28 cellular contexts compared by ENCODE assay signal in genomic region chr1:25651036-25651640, GRCh38. TPM values are rescaled to one million over a fixed set of nuclear protein-coding genes. Genes with fewer than 3 reads are reported as not detected.
DNase-seq lines count a peak whose midpoint lies in the region; ATAC-seq, FAIRE-seq and TF ChIP-seq lines count a peak whose summit lies in the region.
"Had no signal": no experiment of that assay in that cellular context is flagged by ENCODE, and none has a peak within 500 bp of the region (broad histone marks: within the 10 kb centered on the region; RNA-seq: fewer than 3 reads in every experiment).

No MANE protein-coding gene starts in this region.

- H3K4me3 ChIP-seq in HepG2 (replicated peaks in 1 of 3; ENCODE audit: insufficient read depth in 1 of 3, low read depth in 2 of 3, low read length in 3 of 3): no peak overlapping the region
- no peak overlapping the region for H3K4me3 ChIP-seq in testis
- H3K4me3 ChIP-seq: A549, HAP-1, Peyer's patch, skin epidermis, stomach, transverse colon had no signal

- TF ChIP-seq EP300 in HepG2 (IDR thresholded peaks at IDR 0.05; ENCODE audit: low read depth in 2 of 2, low read length in 2 of 2) (no peak), HepG2 (CRISPR knock-in tag; IDR thresholded peaks at IDR 0.05; ENCODE audit: borderline replicate concordance) (no peak)

- H3K9me3 Mint-ChIP-seq in activated T-cell treated with anti-CD3 and anti-CD28 coated beads, Interleukin-2, amount 50 U/mL, for 24 hours: no peaks in the 10 kb centered on the region
- no peaks in the 10 kb centered on the region for H3K9me3 Mint-ChIP-seq in activated T-cell treated with anti-CD3 and anti-CD28 coated beads, Interleukin-2, amount 50 U/mL, for 4 hours
- H3K9me3 Mint-ChIP-seq: memory B cell had no signal

- intact Hi-C loops in HepG2 (cut with micrococcal nuclease; ENCODE audit: unreplicated experiment) (no loop called here), testis (cut with DNase I; ENCODE audit: low total_unique reads) (no loop called here)

- no peak overlapping the region for H3K27ac Mint-ChIP-seq in activated T-cell treated with anti-CD3 and anti-CD28 coated beads, Interleukin-2, amount 50 U/mL, for 24 hours
- H3K27ac Mint-ChIP-seq: memory B cell had no signal

- peaks cover 46% of the 10 kb centered on the region for H3K4me1 Mint-ChIP-seq in activated T-cell treated with anti-CD3 and anti-CD28 coated beads, Interleukin-2, amount 50 U/mL, for 24 hours (ENCODE audit: low read depth)
- H3K4me1 Mint-ChIP-seq in activated T-cell treated with anti-CD3 and anti-CD28 coated beads, Interleukin-2, amount 50 U/mL, for 4 hours (ENCODE audit: low read depth): peaks cover 34% of the 10 kb centered on the region
- H3K4me1 Mint-ChIP-seq: memory B cell had no signal

- no peak for ATAC-seq in activated T-cell treated with anti-CD3 and anti-CD28 coated beads, Interleukin-2, amount 50 U/mL, for 4 hours
- peak; percentile 44; the same call in 2 of the 3 replicates for ATAC-seq in HepG2
- ATAC-seq in HG02938 (IDR thresholded peaks at IDR 0.05; ENCODE audit: unreplicated experiment): no peak
- ATAC-seq: A549 had no signal

- peaks cover 2% of the 10 kb centered on the region for H3K36me3 Mint-ChIP-seq in activated T-cell treated with anti-CD3 and anti-CD28 coated beads, Interleukin-2, amount 50 U/mL, for 24 hours (ENCODE audit: low read depth)
- peaks cover 11% of the 10 kb centered on the region for H3K36me3 Mint-ChIP-seq in activated T-cell treated with anti-CD3 and anti-CD28 coated beads, Interleukin-2, amount 50 U/mL, for 4 hours (ENCODE audit: insufficient read depth)
- H3K36me3 Mint-ChIP-seq: memory B cell had no signal

- no peak overlapping the region for H3K9ac ChIP-seq in HepG2 (ENCODE audit: insufficient read depth, low read depth, low read length)

- no peak for TF ChIP-seq POLR2A in HepG2 (IDR thresholded peaks at IDR 0.05; ENCODE audit: insufficient read depth in 1 of 2, low read depth in 2 of 2, low read length in 2 of 2)
- no peak for TF ChIP-seq POLR2A in testis (IDR thresholded peaks at IDR 0.05)

- H2AFZ ChIP-seq in HepG2 (ENCODE audit: low read length): no peak overlapping the region

- WGBS in HepG2 (ENCODE audit: low lambda C conversion rate): 28% methylated on average over 4 of the region's 8 CpGs
- WGBS in testis, 2 donors: 95 to 97% methylated on average over 8 of the region's 8 CpGs

- no peaks in the 10 kb centered on the region for H4K20me1 ChIP-seq in HepG2 (ENCODE audit: insufficient read depth, low read length)

- no peak overlapping the region for H3K4me2 ChIP-seq in HepG2 (ENCODE audit: low read depth, low read length)
- H3K4me2 ChIP-seq: A549 had no signal

- no peak overlapping the region for H3K27ac ChIP-seq in HepG2 (ENCODE audit: extremely low read length, insufficient read depth, low read length)
- H3K27ac ChIP-seq in testis: no peak overlapping the region
- H3K27ac ChIP-seq: A549, Peyer's patch, skin epidermis, transverse colon had no signal

- no peaks in the 10 kb centered on the region for H3K27me3 Mint-ChIP-seq in activated T-cell treated with anti-CD3 and anti-CD28 coated beads, Interleukin-2, amount 50 U/mL, for 24 hours
- no peaks in the 10 kb centered on the region for H3K27me3 Mint-ChIP-seq in activated T-cell treated with anti-CD3 and anti-CD28 coated beads, Interleukin-2, amount 50 U/mL, for 4 hours (ENCODE audit: low read depth)

- no TSS peak for BruUV-seq in HepG2 (replicated peaks; lab: Mats Ljungman, UMichigan)

- H3K9me3 ChIP-seq in HepG2 (ENCODE audit: low read length): no peaks in the 10 kb centered on the region
- no peaks in the 10 kb centered on the region for H3K9me3 ChIP-seq in testis
- H3K9me3 ChIP-seq: A549, HAP-1, Peyer's patch, stomach, transverse colon had no signal

- no peak overlapping the region for H3K4me3 Mint-ChIP-seq in activated T-cell treated with anti-CD3 and anti-CD28 coated beads, Interleukin-2, amount 50 U/mL, for 24 hours
- no peak overlapping the region for H3K4me3 Mint-ChIP-seq in activated T-cell treated with anti-CD3 and anti-CD28 coated beads, Interleukin-2, amount 50 U/mL, for 4 hours
- H3K4me3 Mint-ChIP-seq: memory B cell had no signal

- CTCF ChIA-PET in HepG2 (lab: Yijun Ruan, JAX; ENCODE audit: low intra/inter-chr PET ratio, low total read pairs): no interaction called here

- in situ Hi-C loops in HepG2 (cut with HindIII; ENCODE audit: extremely low pct_ligation_motif_present, low pct_unique_long_range_greater_than_20kb): no loop called here

- POLR2A ChIA-PET in HepG2 (lab: Yijun Ruan, JAX): interaction anchor here (0.6 kb wide), 1 partner anchor 214 kb away, joined by 3 read pairs; no protein-coding TSS in a partner anchor

- no peak for TF ChIP-seq CTCF in HepG2 (CRISPR knock-in tag; IDR thresholded peaks at IDR 0.05)
- TF ChIP-seq CTCF in testis (IDR thresholded peaks at IDR 0.05): no peak

- H3K79me2 ChIP-seq in HepG2 (ENCODE audit: insufficient read depth, low read length): no peaks in the 10 kb centered on the region

- no peak for TF ChIP-seq RAD21 in HepG2 (CRISPR knock-in tag; IDR thresholded peaks at IDR 0.05)

- H3K27me3 ChIP-seq in HepG2 (ENCODE audit: control insufficient read depth in 1 of 2, insufficient read depth in 2 of 2, low read length in 2 of 2): peaks cover 3 to 41% of the 10 kb centered on the region in 2 experiments; a peak in 4 of 5 replicates
- no peaks in the 10 kb centered on the region for H3K27me3 ChIP-seq in testis
- H3K27me3 ChIP-seq: Peyer's patch, stomach, transverse colon had no signal

- no peak for FAIRE-seq in HepG2 (lab: Jason Lieb, UNC)
- FAIRE-seq: A549 had no signal

- DNase-seq in activated T-cell treated with anti-CD3 and anti-CD28 coated beads, Interleukin-2, amount 50 U/mL, for 24 hours: peak; percentile 27
- no peak for DNase-seq in activated T-cell treated with anti-CD3 and anti-CD28 coated beads, Interleukin-2, amount 50 U/mL, for 4 hours
- peak; percentile 49 for DNase-seq in activated CD8-positive, alpha-beta memory T cell treated with anti-CD3 and anti-CD28 coated beads, Interleukin-2, amount 50 U/mL, for 48 hours
- DNase-seq in HepG2 (ENCODE audit: low spot score): no peak
- DNase-seq in testis: peak; percentile 10
- DNase-seq in islet precursor cell: no peak
- no peak for DNase-seq in NCI-H2171 (lab: John Stamatoyannopoulos, UW)
- DNase-seq: activated CD4-positive, CD25-positive, alpha-beta regulatory T cell; activated gamma-delta T cell treated with Interleukin-2 at 50 U/mL for 16 hours; activated T-cell treated with anti-CD3 and anti-CD28 coated beads for 4 hours; AML-193; DMS153; effector CD8-positive, alpha-beta T cell; erythroblast; KBM-7; NCI-H1105 treated with DMSO at 0.1 percent for 48 hours; NCI-H1930; NCI-H526 treated with DMSO at 0.1 percent for 48 hours; Peyer's patch; SIG-M5; stomach; transverse colon had no signal

- H3K36me3 ChIP-seq in HepG2 (replicated peaks in 1 of 2; ENCODE audit: control insufficient read depth in 1 of 2, insufficient read depth in 2 of 2, low read length in 2 of 2): no peaks in the 10 kb centered on the region
- H3K36me3 ChIP-seq in testis (ENCODE audit: low read depth, missing control alignments): no peaks in the 10 kb centered on the region
- H3K36me3 ChIP-seq: HAP-1, transverse colon had no signal

- H3K4me1 ChIP-seq in HepG2 (ENCODE audit: insufficient read depth, low read length) (no peaks in the 10 kb centered on the region), testis (no peaks in the 10 kb centered on the region)
- H3K4me1 ChIP-seq: A549, HAP-1 had no signal

TF ChIP-seq in HepG2, 621 proteins besides CTCF, POLR2A, EP300 and RAD21 (continues in another document):
- TF ChIP-seq ZNF12 (CRISPR knock-in tag; IDR thresholded peaks at IDR 0.05) (no peak), ZNF776 (CRISPR knock-in tag; IDR thresholded peaks at IDR 0.05) (no peak), ZNF333 (CRISPR knock-in tag; IDR thresholded peaks at IDR 0.05; ENCODE audit: borderline replicate concordance) (no peak), ARNTL (CRISPR knock-in tag; IDR thresholded peaks at IDR 0.05) (no peak), ZNF224 (CRISPR knock-in tag; IDR thresholded peaks at IDR 0.05) (no peak), SRSF4 (IDR thresholded peaks at IDR 0.05; ENCODE audit: low read depth, low read length, poor library complexity, severe bottlenecking) (no peak), ETV6 (CRISPR knock-in tag; conservative IDR thresholded peaks at IDR 0.05) (no peak)

RNA-seq across cellular contexts. Expression of gene MAN1C1, which starts 34.5 kb away (rescaled TPM):
- 1 to 10 TPM; 2.7 to 5.7 (median 3.1) TPM for total RNA-seq in activated T-cell treated with anti-CD3 and anti-CD28 coated beads, Interleukin-2, amount 50 U/mL, for 4 hours
- total RNA-seq in HepG2 (2016; rRNA removed; fragmentation: Illumina TruSeq; extraction: Trizol) (0.15 and 0.49 TPM in 2 replicates), testis (10 to 100 TPM; 12.8 to 21.1 TPM)
- total RNA-seq in HepG2 (2016; cell fraction: cytosol; rRNA removed; fragmentation: Illumina TruSeq; extraction: Trizol; ENCODE audit: low read depth): 0.26 and 0.30 TPM in 2 replicates
- total RNA-seq in HepG2 (2016; cell fraction: insoluble cytoplasmic fraction; rRNA removed; fragmentation: Illumina TruSeq; extraction: Trizol): 0.32 and 0.39 TPM in 2 replicates
- 0.31 and 0.69 TPM in 2 replicates for total RNA-seq in HepG2 (2016; cell fraction: membrane; rRNA removed; fragmentation: Illumina TruSeq; extraction: Trizol)
- total RNA-seq in HepG2 (2016; cell fraction: nucleus; rRNA removed; fragmentation: Illumina TruSeq; extraction: Trizol): 0.25 and 0.50 TPM in 2 replicates
- polyA plus RNA-seq in HepG2 (2011; rRNA removed) (0.18 and 0.39 TPM in 2 replicates), testis (ENCODE audit: insufficient read depth, low read depth, low replicate concordance) (14.8 TPM)
- polyA plus RNA-seq in HepG2 (2011; cell fraction: cytosol; rRNA removed): 0.30 and 0.31 TPM in 2 replicates
- polyA plus RNA-seq in HepG2 (2011; cell fraction: nucleus; rRNA removed): 0.23 and 0.45 TPM in 2 replicates
- polyA plus RNA-seq in HepG2 (2012): 0.08 and 0.34 TPM in 2 replicates
- 0.11 and 0.33 TPM in 2 replicates for polyA plus RNA-seq in HepG2 (2016; cell fraction: cytosol; fragmentation: Illumina TruSeq; extraction: Trizol; ENCODE audit: low read depth)
- polyA plus RNA-seq in HepG2 (2016; cell fraction: insoluble cytoplasmic fraction; fragmentation: Illumina TruSeq; extraction: Trizol; ENCODE audit: low read depth): 0.90 and 1.0 TPM in 2 replicates
- polyA plus RNA-seq in HepG2 (2016; cell fraction: membrane; fragmentation: Illumina TruSeq; extraction: Trizol; ENCODE audit: low read depth): 0.25 and 0.31 TPM in 2 replicates
- 0.79 TPM in 1 of 2 replicates, not detected in the other for polyA plus RNA-seq in HepG2 (2016; cell fraction: nucleus; fragmentation: Illumina TruSeq; extraction: Trizol; ENCODE audit: insufficient read depth, low read depth)
- polyA minus RNA-seq in HepG2 (2011; rRNA and poly(A)+ RNA removed; ENCODE audit: low replicate concordance): 0.16 and 0.40 TPM in 2 replicates
- not detected in 2 replicates for polyA minus RNA-seq in HepG2 (2011; cell fraction: cytosol; rRNA and poly(A)+ RNA removed)
- 0.26 TPM in 1 of 2 replicates, not detected in the other for polyA minus RNA-seq in HepG2 (2011; cell fraction: nucleus; rRNA and poly(A)+ RNA removed)
- total RNA-seq: MCF 10A had no signal

Comparison
In these comparisons a context has a peak if more than half of its experiments do, and no peak if none do; other contexts are left out.
1. DNase-seq: peak in activated T-cell treated with anti-CD3 and anti-CD28 coated beads, Interleukin-2, amount 50 U/mL, for 24 hours (single experiment), activated CD8-positive, alpha-beta memory T cell treated with anti-CD3 and anti-CD28 coated beads, Interleukin-2, amount 50 U/mL, for 48 hours (single experiment) and testis (single experiment); none in activated T-cell treated with anti-CD3 and anti-CD28 coated beads, Interleukin-2, amount 50 U/mL, for 4 hours (single experiment), HepG2 (single experiment), islet precursor cell (single experiment) and NCI-H2171 (single experiment).